Comparison of ENCODE assay signal across 24 cellular contexts in the genomic region with DNA sequence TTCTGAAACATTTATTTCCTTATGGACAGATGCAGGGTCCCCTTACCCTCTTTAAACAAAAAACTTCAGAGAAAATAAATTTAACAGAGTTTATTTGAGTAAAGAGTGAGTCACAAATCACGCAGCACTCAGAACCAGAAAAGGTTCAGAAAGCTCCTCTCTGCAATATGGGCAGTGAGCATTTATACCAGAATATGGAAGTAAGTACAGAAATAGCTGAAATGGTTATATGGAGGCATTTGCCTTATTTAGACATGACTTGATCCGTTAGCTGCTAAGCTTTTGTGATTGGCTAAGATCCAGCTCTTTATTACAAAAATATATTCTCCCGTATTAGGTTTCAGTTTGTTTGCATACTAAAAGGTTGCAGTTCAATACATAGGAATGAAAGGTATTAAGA.
"Had no signal": no experiment of that assay in that cellular context is flagged by ENCODE, and none has a peak within 500 bp of the region (broad histone marks: within the 10 kb centered on the region; RNA-seq: fewer than 3 reads in every experiment).

No MANE protein-coding gene starts in this region.

- H3K4me1 ChIP-seq: breast epithelium, right lobe of liver, thyroid gland, upper lobe of left lung, vagina had no signal

- H3K4me3 ChIP-seq: breast epithelium, right lobe of liver, thyroid gland, upper lobe of left lung, vagina had no signal

- ATAC-seq: left colon; right lobe of liver; stimulated activated effector memory CD8-positive, alpha-beta T cell treated with anti-CD3 and anti-CD28 coated beads, Interleukin-12 subunit alpha, Interleukin-12 subunit beta, amount 100 ng/mL, for 72 hours had no signal

- H3K9me3 ChIP-seq: neutrophil, right lobe of liver, thyroid gland, upper lobe of left lung, vagina had no signal

- H3K27ac ChIP-seq: breast epithelium, neutrophil, right lobe of liver, thyroid gland, upper lobe of left lung, vagina had no signal

- DNase-seq: activated CD4-positive, alpha-beta memory T cell treated with anti-CD3 and anti-CD28 coated beads, Interleukin-2, amount 10 ng/mL, durations not matched to agents 7 days and 5 days; activated CD4-positive, alpha-beta T cell treated with anti-CD3 and anti-CD28 coated beads, Interleukin-2, amount 10 ng/mL, durations not matched to agents 7 days and 5 days; activated CD4-positive, CD25-positive, alpha-beta regulatory T cell treated with anti-CD3 and anti-CD28 coated beads, Interleukin-2, amount 50 U/mL, for 72 hours; activated CD8-positive, alpha-beta memory T cell treated with anti-CD3 and anti-CD28 coated beads, Interleukin-2, amount 50 U/mL, for 48 hours; activated gamma-delta T cell; activated naive CD4-positive, alpha-beta T cell treated with anti-CD3 and anti-CD28 coated beads, Interleukin-2, amount 10 ng/mL, durations not matched to agents 7 days and 5 days; activated T-cell treated with anti-CD3 and anti-CD28 coated beads, Interleukin-2, amount 50 U/mL, for 24 hours; amygdala; effector CD8-positive, alpha-beta T cell; head of caudate nucleus; hippocampal formation; kidney; left colon; naive B cell; nephron progenitor cell; right lobe of liver; stimulated activated CD4-positive, alpha-beta T cell treated with anti-CD3 and anti-CD28 coated beads, Interleukin-4, amount 100 ng/mL, for 24 hours; T-helper 2 cell; thyroid gland; upper lobe of left lung had no signal

- H3K27me3 ChIP-seq: breast epithelium, neutrophil, right lobe of liver, thyroid gland, upper lobe of left lung, vagina had no signal

- H3K36me3 ChIP-seq: breast epithelium, neutrophil, right lobe of liver, thyroid gland, upper lobe of left lung, vagina had no signal
